1 cellular context compared by ENCODE assay signal in genomic region chr2:171430516-171431410, GRCh38.
TF ChIP-seq lines count a peak whose summit lies in the region.

No MANE protein-coding gene starts in this region.

TF ChIP-seq in IMR-90, 13 proteins besides CTCF, POLR2A, EP300 and RAD21 (continued from another document):
- TF ChIP-seq, protein P1, sequence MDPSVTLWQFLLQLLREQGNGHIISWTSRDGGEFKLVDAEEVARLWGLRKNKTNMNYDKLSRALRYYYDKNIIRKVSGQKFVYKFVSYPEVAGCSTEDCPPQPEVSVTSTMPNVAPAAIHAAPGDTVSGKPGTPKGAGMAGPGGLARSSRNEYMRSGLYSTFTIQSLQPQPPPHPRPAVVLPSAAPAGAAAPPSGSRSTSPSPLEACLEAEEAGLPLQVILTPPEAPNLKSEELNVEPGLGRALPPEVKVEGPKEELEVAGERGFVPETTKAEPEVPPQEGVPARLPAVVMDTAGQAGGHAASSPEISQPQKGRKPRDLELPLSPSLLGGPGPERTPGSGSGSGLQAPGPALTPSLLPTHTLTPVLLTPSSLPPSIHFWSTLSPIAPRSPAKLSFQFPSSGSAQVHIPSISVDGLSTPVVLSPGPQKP (IDR thresholded peaks at IDR 0.05; ENCODE audit: borderline replicate concordance, low read depth, low read length) = no peak
